In the genomic region with DNA sequence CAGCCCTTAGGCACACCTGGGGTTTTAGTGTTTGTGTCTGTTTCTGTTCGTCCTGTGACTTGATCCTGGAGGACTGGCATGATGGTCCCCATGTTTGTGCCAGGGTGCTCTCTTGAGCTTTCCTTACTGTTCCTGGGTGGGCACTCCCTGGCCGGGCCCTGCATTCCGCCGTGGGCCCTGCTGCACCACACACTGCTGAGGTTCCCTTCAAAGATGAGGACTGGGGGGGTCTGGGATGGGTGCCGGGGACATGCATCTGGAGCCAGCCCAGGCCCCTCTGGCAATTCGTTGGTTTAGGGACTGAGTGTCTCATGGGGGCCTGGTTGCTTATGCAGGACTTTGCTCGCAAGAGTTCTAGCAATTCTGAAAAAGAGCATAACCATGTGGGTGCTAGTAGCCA, we compare ENCODE assay signal across 17 cellular contexts. TPM values are rescaled to one million over a fixed set of nuclear protein-coding genes. Genes with fewer than 3 reads are reported as not detected.
DNase-seq lines count a peak whose midpoint lies in the region; ATAC-seq, FAIRE-seq and TF ChIP-seq lines count a peak whose summit lies in the region.
"Had no signal": no experiment of that assay in that cellular context is flagged by ENCODE, and none has a peak within 500 bp of the region (broad histone marks: within the 10 kb centered on the region; RNA-seq: fewer than 3 reads in every experiment).

No MANE protein-coding gene starts in this region.

- H3K4me1 ChIP-seq in Caco-2, result peaks cover 12% of the 10 kb centered on the region; the same call in 1 of the 2 replicates
- peaks cover 71% of the 10 kb centered on the region for H3K4me1 ChIP-seq in adipocyte (ENCODE audit: control insufficient read depth, insufficient read depth, low read length)
- H3K4me1 ChIP-seq in kidney (ENCODE audit: control insufficient read depth in 1 of 2, insufficient read depth in 1 of 2, low read depth in 1 of 2, low read length in 2 of 2), result peaks cover 20 to 21% of the 10 kb centered on the region in 2 donors
- peaks cover 13% of the 10 kb centered on the region for H3K4me1 ChIP-seq in effector memory CD4-positive, alpha-beta T cell (ENCODE audit: control insufficient read depth, insufficient read depth, low read length, poor library complexity, severe bottlenecking)

- no peaks in the 10 kb centered on the region for H3K27me3 Mint-ChIP-seq in Caco-2 (ENCODE audit: insufficient read depth, unreplicated experiment)
- peaks cover 0 to 20% (median 4%) of the 10 kb centered on the region in 5 donors for H3K27me3 Mint-ChIP-seq in naive thymus-derived CD8-positive, alpha-beta T cell
- no peaks in the 10 kb centered on the region for H3K27me3 Mint-ChIP-seq in natural killer cell treated with Interleukin-12 subunit alpha and Interleukin-12 subunit beta and Interleukin-15 and Interleukin-18, amount 100 ng/mL, for 72 hours

- ATAC-seq in sciatic nerve, result no peak
- no peak for ATAC-seq in naive thymus-derived CD8-positive, alpha-beta T cell
- ATAC-seq in natural killer cell treated with Interleukin-12 subunit alpha and Interleukin-12 subunit beta and Interleukin-15 and Interleukin-18, amount 100 ng/mL, for 72 hours, result no peak

- intact Hi-C loops in Caco-2 (cut with micrococcal nuclease; ENCODE audit: unreplicated experiment) (loop anchor here (1.0 kb wide), 1 partner anchor 20 kb away; no protein-coding TSS in a partner anchor), kidney (cut with DNase I) (no loop called here), sciatic nerve (cut with DNase I) (no loop called here)

- peak overlapping the region; percentile 37 for H3K27ac Mint-ChIP-seq in Caco-2 (ENCODE audit: unreplicated experiment)
- H3K27ac Mint-ChIP-seq in naive thymus-derived CD8-positive, alpha-beta T cell, result peak overlapping the region in 1 of 10 donors; percentile 76
- H3K27ac Mint-ChIP-seq in natural killer cell treated with Interleukin-12 subunit alpha and Interleukin-12 subunit beta and Interleukin-15 and Interleukin-18, amount 100 ng/mL, for 72 hours, result no peak overlapping the region

- H3K9me3 ChIP-seq in Caco-2 (no peaks in the 10 kb centered on the region), adipocyte (ENCODE audit: control insufficient read depth, low read length) (no peaks in the 10 kb centered on the region), kidney (ENCODE audit: control insufficient read depth in 1 of 2, low read length in 2 of 2) (no peaks in the 10 kb centered on the region)
- H3K9me3 ChIP-seq in effector memory CD4-positive, alpha-beta T cell (ENCODE audit: control insufficient read depth, low read length), result no peaks in the 10 kb centered on the region
- H3K9me3 ChIP-seq: A549 had no signal

- H3K9ac ChIP-seq in adipocyte (ENCODE audit: low read length), result peak overlapping the region; percentile 11
- no peak overlapping the region for H3K9ac ChIP-seq in kidney (ENCODE audit: low read length in 2 of 2)

- peak overlapping the region; percentile 7 for H3K4me3 Mint-ChIP-seq in Caco-2 (ENCODE audit: unreplicated experiment)
- H3K4me3 Mint-ChIP-seq in naive thymus-derived CD8-positive, alpha-beta T cell, result no peak overlapping the region
- H3K4me3 Mint-ChIP-seq in natural killer cell treated with Interleukin-12 subunit alpha and Interleukin-12 subunit beta and Interleukin-15 and Interleukin-18, amount 100 ng/mL, for 72 hours, result no peak overlapping the region

- H3K27me3 ChIP-seq in Caco-2 (replicated peaks; ENCODE audit: control insufficient read depth, insufficient read depth, low read length) (no peaks in the 10 kb centered on the region), adipocyte (replicated peaks; ENCODE audit: control insufficient read depth, insufficient read depth, low read length) (no peaks in the 10 kb centered on the region)
- no peaks in the 10 kb centered on the region for H3K27me3 ChIP-seq in effector memory CD4-positive, alpha-beta T cell (replicated peaks; ENCODE audit: control insufficient read depth, insufficient read depth, low read length, poor library complexity, severe bottlenecking)

- no peak for FAIRE-seq in kidney (lab: Jason Lieb, UNC)
- FAIRE-seq: A549, GM12878, GM18507, H54 had no signal

- peaks cover 26% of the 10 kb centered on the region for H3K36me3 Mint-ChIP-seq in Caco-2 (ENCODE audit: insufficient read depth, unreplicated experiment)
- H3K36me3 Mint-ChIP-seq in naive thymus-derived CD8-positive, alpha-beta T cell, result peaks cover 0 to 6% (median 0%) of the 10 kb centered on the region in 3 donors
- no peaks in the 10 kb centered on the region for H3K36me3 Mint-ChIP-seq in natural killer cell treated with Interleukin-12 subunit alpha and Interleukin-12 subunit beta and Interleukin-15 and Interleukin-18, amount 100 ng/mL, for 72 hours

- H3K9me3 Mint-ChIP-seq in Caco-2 (ENCODE audit: unreplicated experiment), result no peaks in the 10 kb centered on the region
- no peaks in the 10 kb centered on the region for H3K9me3 Mint-ChIP-seq in naive thymus-derived CD8-positive, alpha-beta T cell
- no peaks in the 10 kb centered on the region for H3K9me3 Mint-ChIP-seq in natural killer cell treated with Interleukin-12 subunit alpha and Interleukin-12 subunit beta and Interleukin-15 and Interleukin-18, amount 100 ng/mL, for 72 hours

- peaks cover 22% of the 10 kb centered on the region for H3K4me1 Mint-ChIP-seq in Caco-2 (ENCODE audit: low read depth, unreplicated experiment)
- peaks cover 12 to 21% (median 15%) of the 10 kb centered on the region in 4 donors for H3K4me1 Mint-ChIP-seq in naive thymus-derived CD8-positive, alpha-beta T cell
- H3K4me1 Mint-ChIP-seq in natural killer cell treated with Interleukin-12 subunit alpha and Interleukin-12 subunit beta and Interleukin-15 and Interleukin-18, amount 100 ng/mL, for 72 hours (ENCODE audit: low read depth in 2 of 2), result peaks cover 17 to 20% of the 10 kb centered on the region in 2 donors

- H3K4me3 ChIP-seq in Caco-2 (ENCODE audit: low read depth, low read length) (no peak overlapping the region), adipocyte (ENCODE audit: low read length) (no peak overlapping the region), kidney (ENCODE audit: low read length in 2 of 2) (no peak overlapping the region)
- H3K4me3 ChIP-seq in effector memory CD4-positive, alpha-beta T cell (ENCODE audit: insufficient read depth, low read depth, low read length, poor library complexity, severe bottlenecking), result no peak overlapping the region
- H3K4me3 ChIP-seq: A549, GM12878 had no signal

- POLR2A ChIA-PET in Caco-2 (lab: Charles Lee), result no interaction called here
- POLR2A ChIA-PET in naive thymus-derived CD8-positive, alpha-beta T cell (lab: Charles Lee), result no interaction called here

- CTCF ChIA-PET in Caco-2 (lab: Charles Lee), result no interaction called here

- peaks cover 1% of the 10 kb centered on the region for H3K36me3 ChIP-seq in Caco-2 (ENCODE audit: control insufficient read depth, insufficient read depth, low read length)
- H3K36me3 ChIP-seq in adipocyte (ENCODE audit: control insufficient read depth, insufficient read depth, low read length, severe bottlenecking), result no peaks in the 10 kb centered on the region
- H3K36me3 ChIP-seq in kidney (ENCODE audit: control insufficient read depth in 1 of 2, insufficient read depth in 2 of 2, low read length in 2 of 2), result no peaks in the 10 kb centered on the region
- no peaks in the 10 kb centered on the region for H3K36me3 ChIP-seq in effector memory CD4-positive, alpha-beta T cell (ENCODE audit: control insufficient read depth, insufficient read depth, low read length)

- no peak for DNase-seq in Caco-2
- DNase-seq in adipocyte (ENCODE audit: low read depth), result no peak
- DNase-seq in kidney, result peak; percentile 55
- DNase-seq in sciatic nerve (ENCODE audit: low spot score), result peak; percentile 52
- DNase-seq in naive thymus-derived CD8-positive, alpha-beta T cell, result no peak
- no peak for DNase-seq in natural killer cell treated with Interleukin-12 subunit alpha and Interleukin-12 subunit beta and Interleukin-15 and Interleukin-18, amount 100 ng/mL, for 72 hours (ENCODE audit: low spot score)
- DNase-seq in effector memory CD4-positive, alpha-beta T cell, result no peak
- DNase-seq in activated T-cell treated with anti-CD3 and anti-CD28 coated beads, Interleukin-2, amount 50 U/mL, for 1 hour, result no peak
- DNase-seq: NCI-H1048; NCI-H146; NCI-H226; NCI-H526 treated with DMSO at 0.1 percent for 48 hours; NK-92 treated with Interleukin-12 subunit alpha and Interleukin-12 subunit beta, amount 100 ng/mL, for 24 hours had no signal

- BruUV-seq in Caco-2 (replicated peaks; lab: Mats Ljungman, UMichigan), result no TSS peak

- H3K27ac ChIP-seq in kidney (ENCODE audit: low read depth in 2 of 2, low read length in 2 of 2), result no peak overlapping the region
- H3K27ac ChIP-seq in effector memory CD4-positive, alpha-beta T cell (ENCODE audit: insufficient read depth, low read length, poor library complexity, severe bottlenecking), result no peak overlapping the region
- H3K27ac ChIP-seq: A549 had no signal

- TF ChIP-seq CTCF in Caco-2 (IDR thresholded peaks at IDR 0.05; ENCODE audit: insufficient read depth in 1 of 2, low read depth in 1 of 2, low read length in 1 of 2, severe bottlenecking in 1 of 2, unreplicated experiment in 1 of 2) (no peak), kidney (IDR thresholded peaks at IDR 0.05; ENCODE audit: borderline replicate concordance, extremely low read depth, insufficient read depth) (no peak)

RNA-seq across cellular contexts. Expression of a gene that starts 4.7 kb away (rescaled TPM):
- total RNA-seq in Caco-2 (2022), result 70.2 and 76.6 TPM in 2 replicates
- 64.4 TPM for total RNA-seq in kidney
- polyA plus RNA-seq in kidney (ENCODE audit: insufficient read depth, low read depth, low replicate concordance), result 35.8 TPM
- 99.7 TPM for total RNA-seq in sciatic nerve
- 10 to 100 TPM; 35.2 to 36.9 TPM for total RNA-seq in naive thymus-derived CD8-positive, alpha-beta T cell
- polyA plus RNA-seq in naive thymus-derived CD8-positive, alpha-beta T cell, result 1 to 10 TPM; 1.1 to 6.0 (median 3.7) TPM
- total RNA-seq in natural killer cell treated with Interleukin-12 subunit alpha and Interleukin-12 subunit beta and Interleukin-15 and Interleukin-18, amount 100 ng/mL, for 72 hours, result 100 to 1,000 TPM in 1 of 2 donors, 10 to 100 TPM in 1; 28.4 to 101 TPM

RNA-seq across cellular contexts. Expression of a gene that starts 7.7 kb away (rescaled TPM):
- total RNA-seq in Caco-2 (2022) (68.1 and 75.0 TPM in 2 replicates), kidney (36.9 TPM), sciatic nerve (27.8 TPM)
- 79.9 TPM for polyA plus RNA-seq in kidney (ENCODE audit: insufficient read depth, low read depth, low replicate concordance)
- total RNA-seq in naive thymus-derived CD8-positive, alpha-beta T cell, result 10 to 100 TPM; 41.8 to 45.6 TPM
- polyA plus RNA-seq in naive thymus-derived CD8-positive, alpha-beta T cell, result 10 to 100 TPM; 42.9 to 70.6 (median 49.1) TPM
- 10 to 100 TPM; 65.5 to 73.1 TPM for total RNA-seq in natural killer cell treated with Interleukin-12 subunit alpha and Interleukin-12 subunit beta and Interleukin-15 and Interleukin-18, amount 100 ng/mL, for 72 hours

RNA-seq across cellular contexts. Expression of a gene that starts 10.4 kb away (rescaled TPM):
- total RNA-seq in Caco-2 (2022) (114 and 119 TPM in 2 replicates), kidney (71.2 TPM), sciatic nerve (57.9 TPM)
- polyA plus RNA-seq in kidney (ENCODE audit: insufficient read depth, low read depth, low replicate concordance), result 116 TPM
- total RNA-seq in naive thymus-derived CD8-positive, alpha-beta T cell, result 100 to 1,000 TPM; 145 TPM
- 10 to 100 TPM; 38.8 to 63.6 (median 44.2) TPM for polyA plus RNA-seq in naive thymus-derived CD8-positive, alpha-beta T cell
- 100 to 1,000 TPM in 1 of 2 donors, 10 to 100 TPM in 1; 84.4 to 131 TPM for total RNA-seq in natural killer cell treated with Interleukin-12 subunit alpha and Interleukin-12 subunit beta and Interleukin-15 and Interleukin-18, amount 100 ng/mL, for 72 hours

RNA-seq across cellular contexts. Expression of a gene that starts 31.6 kb away (rescaled TPM):
- 249 and 255 TPM in 2 replicates for total RNA-seq in Caco-2 (2022)
- total RNA-seq in kidney, result 104 TPM
- polyA plus RNA-seq in kidney (ENCODE audit: insufficient read depth, low read depth, low replicate concordance), result 150 TPM
- 87.5 TPM for total RNA-seq in sciatic nerve
- total RNA-seq in naive thymus-derived CD8-positive, alpha-beta T cell, result 10 to 100 TPM; 52.5 to 60.6 TPM
- polyA plus RNA-seq in naive thymus-derived CD8-positive, alpha-beta T cell, result 10 to 100 TPM; 10.1 to 18.0 (median 14.8) TPM
- 100 to 1,000 TPM; 117 to 195 TPM for total RNA-seq in natural killer cell treated with Interleukin-12 subunit alpha and Interleukin-12 subunit beta and Interleukin-15 and Interleukin-18, amount 100 ng/mL, for 72 hours

RNA-seq across cellular contexts. Expression of a gene that starts 33.3 kb away (rescaled TPM):
- 23.8 and 25.2 TPM in 2 replicates for total RNA-seq in Caco-2 (2022)
- total RNA-seq in kidney, result 9.1 TPM
- polyA plus RNA-seq in kidney (ENCODE audit: insufficient read depth, low read depth, low replicate concordance), result 21.5 TPM
- total RNA-seq in sciatic nerve, result 5.7 TPM
- 1 to 10 TPM; 4.1 to 6.0 TPM for total RNA-seq in naive thymus-derived CD8-positive, alpha-beta T cell
- 10 to 100 TPM; 10.7 to 13.2 (median 11.7) TPM for polyA plus RNA-seq in naive thymus-derived CD8-positive, alpha-beta T cell
- 10 to 100 TPM; 12.5 to 16.2 TPM for total RNA-seq in natural killer cell treated with Interleukin-12 subunit alpha and Interleukin-12 subunit beta and Interleukin-15 and Interleukin-18, amount 100 ng/mL, for 72 hours

Comparison
In these comparisons a context has a peak if more than half of its experiments do, and no peak if none do; other contexts are left out.
1. DNase-seq: peak in kidney (single experiment) and sciatic nerve (single experiment); none in Caco-2 (0 of 2), adipocyte (single experiment), naive thymus-derived CD8-positive, alpha-beta T cell (0 of 10), natural killer cell treated with Interleukin-12 subunit alpha and Interleukin-12 subunit beta and Interleukin-15 and Interleukin-18, amount 100 ng/mL, for 72 hours (single experiment), effector memory CD4-positive, alpha-beta T cell (0 of 3) and activated T-cell treated with anti-CD3 and anti-CD28 coated beads, Interleukin-2, amount 50 U/mL, for 1 hour (single experiment).